ENCODE assay signal across 1 cellular context in the genomic region with DNA sequence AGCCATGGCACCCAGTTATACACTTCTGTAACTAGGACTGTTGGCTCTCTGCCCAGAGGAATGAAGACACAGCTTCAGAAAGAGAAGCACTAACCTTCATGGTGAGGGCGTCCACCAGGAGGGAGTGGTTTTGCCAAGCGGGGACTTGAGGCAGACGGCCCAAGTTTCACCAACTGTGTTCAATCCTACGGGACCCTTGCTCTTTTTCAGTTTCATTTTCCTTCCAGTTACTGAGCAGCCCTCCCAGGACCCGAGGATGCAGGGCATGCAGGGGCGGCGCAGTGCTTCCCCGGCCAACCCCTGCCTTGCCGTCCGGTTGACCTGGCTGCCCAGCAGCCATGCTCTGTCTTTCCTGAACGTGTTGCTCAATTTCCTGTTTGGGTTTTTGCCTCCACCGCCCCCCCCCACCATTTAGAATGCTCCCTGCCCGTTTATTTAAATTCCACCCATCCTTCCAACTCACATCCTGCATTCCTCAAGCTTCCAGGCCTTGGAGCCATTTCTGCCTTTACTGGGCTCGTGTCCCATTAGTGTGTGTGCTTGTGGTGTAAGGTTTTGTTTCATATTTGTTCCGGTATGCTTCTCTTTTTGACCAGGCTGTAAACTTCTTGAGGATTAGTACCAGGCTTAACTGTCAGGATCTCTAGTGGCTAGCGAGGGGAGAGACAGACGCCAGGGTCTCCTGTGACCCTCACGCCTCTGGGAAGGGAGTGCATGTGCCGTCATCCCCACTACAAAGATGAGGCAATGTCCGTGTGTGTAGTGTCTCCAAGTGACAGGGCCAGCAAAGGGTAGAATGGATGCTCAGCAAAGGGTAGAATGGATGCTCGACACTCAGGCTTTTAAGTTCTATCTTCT.
TF ChIP-seq lines count a peak whose summit lies in the region.

No MANE protein-coding gene starts in this region.

TF ChIP-seq in GM12878, 131 proteins besides CTCF, POLR2A, EP300 and RAD21:
- no peak for TF ChIP-seq TBL1XR1 (IDR thresholded peaks at IDR 0.05; ENCODE audit: low read depth, low read length)
- TF ChIP-seq, protein P1, sequence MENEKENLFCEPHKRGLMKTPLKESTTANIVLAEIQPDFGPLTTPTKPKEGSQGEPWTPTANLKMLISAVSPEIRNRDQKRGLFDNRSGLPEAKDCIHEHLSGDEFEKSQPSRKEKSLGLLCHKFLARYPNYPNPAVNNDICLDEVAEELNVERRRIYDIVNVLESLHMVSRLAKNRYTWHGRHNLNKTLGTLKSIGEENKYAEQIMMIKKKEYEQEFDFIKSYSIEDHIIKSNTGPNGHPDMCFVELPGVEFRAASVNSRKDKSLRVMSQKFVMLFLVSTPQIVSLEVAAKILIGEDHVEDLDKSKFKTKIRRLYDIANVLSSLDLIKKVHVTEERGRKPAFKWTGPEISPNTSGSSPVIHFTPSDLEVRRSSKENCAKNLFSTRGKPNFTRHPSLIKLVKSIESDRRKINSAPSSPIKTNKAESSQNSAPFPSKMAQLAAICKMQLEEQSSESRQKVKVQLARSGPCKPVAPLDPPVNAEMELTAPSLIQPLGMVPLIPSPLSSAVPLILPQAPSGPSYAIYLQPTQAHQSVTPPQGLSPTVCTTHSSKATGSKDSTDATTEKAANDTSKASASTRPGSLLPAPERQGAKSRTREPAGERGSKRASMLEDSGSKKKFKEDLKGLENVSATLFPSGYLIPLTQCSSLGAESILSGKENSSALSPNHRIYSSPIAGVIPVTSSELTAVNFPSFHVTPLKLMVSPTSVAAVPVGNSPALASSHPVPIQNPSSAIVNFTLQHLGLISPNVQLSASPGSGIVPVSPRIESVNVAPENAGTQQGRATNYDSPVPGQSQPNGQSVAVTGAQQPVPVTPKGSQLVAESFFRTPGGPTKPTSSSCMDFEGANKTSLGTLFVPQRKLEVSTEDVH (IDR thresholded peaks at IDR 0.05; ENCODE audit: low read depth, partially characterized antibody): no peak
- no peak for TF ChIP-seq STAT3 (IDR thresholded peaks at IDR 0.05; ENCODE audit: low read depth, low read length)
- TF ChIP-seq, protein P2, sequence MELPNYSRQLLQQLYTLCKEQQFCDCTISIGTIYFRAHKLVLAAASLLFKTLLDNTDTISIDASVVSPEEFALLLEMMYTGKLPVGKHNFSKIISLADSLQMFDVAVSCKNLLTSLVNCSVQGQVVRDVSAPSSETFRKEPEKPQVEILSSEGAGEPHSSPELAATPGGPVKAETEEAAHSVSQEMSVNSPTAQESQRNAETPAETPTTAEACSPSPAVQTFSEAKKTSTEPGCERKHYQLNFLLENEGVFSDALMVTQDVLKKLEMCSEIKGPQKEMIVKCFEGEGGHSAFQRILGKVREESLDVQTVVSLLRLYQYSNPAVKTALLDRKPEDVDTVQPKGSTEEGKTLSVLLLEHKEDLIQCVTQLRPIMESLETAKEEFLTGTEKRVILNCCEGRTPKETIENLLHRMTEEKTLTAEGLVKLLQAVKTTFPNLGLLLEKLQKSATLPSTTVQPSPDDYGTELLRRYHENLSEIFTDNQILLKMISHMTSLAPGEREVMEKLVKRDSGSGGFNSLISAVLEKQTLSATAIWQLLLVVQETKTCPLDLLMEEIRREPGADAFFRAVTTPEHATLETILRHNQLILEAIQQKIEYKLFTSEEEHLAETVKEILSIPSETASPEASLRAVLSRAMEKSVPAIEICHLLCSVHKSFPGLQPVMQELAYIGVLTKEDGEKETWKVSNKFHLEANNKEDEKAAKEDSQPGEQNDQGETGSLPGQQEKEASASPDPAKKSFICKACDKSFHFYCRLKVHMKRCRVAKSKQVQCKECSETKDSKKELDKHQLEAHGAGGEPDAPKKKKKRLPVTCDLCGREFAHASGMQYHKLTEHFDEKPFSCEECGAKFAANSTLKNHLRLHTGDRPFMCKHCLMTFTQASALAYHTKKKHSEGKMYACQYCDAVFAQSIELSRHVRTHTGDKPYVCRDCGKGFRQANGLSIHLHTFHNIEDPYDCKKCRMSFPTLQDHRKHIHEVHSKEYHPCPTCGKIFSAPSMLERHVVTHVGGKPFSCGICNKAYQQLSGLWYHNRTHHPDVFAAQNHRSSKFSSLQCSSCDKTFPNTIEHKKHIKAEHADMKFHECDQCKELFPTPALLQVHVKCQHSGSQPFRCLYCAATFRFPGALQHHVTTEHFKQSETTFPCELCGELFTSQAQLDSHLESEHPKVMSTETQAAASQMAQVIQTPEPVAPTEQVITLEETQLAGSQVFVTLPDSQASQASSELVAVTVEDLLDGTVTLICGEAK (IDR thresholded peaks at IDR 0.05; ENCODE audit: borderline replicate concordance): no peak
- TF ChIP-seq SREBF1 (IDR thresholded peaks at IDR 0.05; ENCODE audit: low read length): no peak
- TF ChIP-seq, protein P3, sequence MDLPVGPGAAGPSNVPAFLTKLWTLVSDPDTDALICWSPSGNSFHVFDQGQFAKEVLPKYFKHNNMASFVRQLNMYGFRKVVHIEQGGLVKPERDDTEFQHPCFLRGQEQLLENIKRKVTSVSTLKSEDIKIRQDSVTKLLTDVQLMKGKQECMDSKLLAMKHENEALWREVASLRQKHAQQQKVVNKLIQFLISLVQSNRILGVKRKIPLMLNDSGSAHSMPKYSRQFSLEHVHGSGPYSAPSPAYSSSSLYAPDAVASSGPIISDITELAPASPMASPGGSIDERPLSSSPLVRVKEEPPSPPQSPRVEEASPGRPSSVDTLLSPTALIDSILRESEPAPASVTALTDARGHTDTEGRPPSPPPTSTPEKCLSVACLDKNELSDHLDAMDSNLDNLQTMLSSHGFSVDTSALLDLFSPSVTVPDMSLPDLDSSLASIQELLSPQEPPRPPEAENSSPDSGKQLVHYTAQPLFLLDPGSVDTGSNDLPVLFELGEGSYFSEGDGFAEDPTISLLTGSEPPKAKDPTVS (IDR thresholded peaks at IDR 0.05; ENCODE audit: low read depth, low read length): no peak
- TF ChIP-seq NR2C2 (IDR thresholded peaks at IDR 0.05; ENCODE audit: borderline replicate concordance, control insufficient read depth, insufficient read length, low read depth): no peak
- TF ChIP-seq CHD2 (IDR thresholded peaks at IDR 0.05; ENCODE audit: borderline replicate concordance, low read depth, low read length): no peak
- TF ChIP-seq, protein P4, sequence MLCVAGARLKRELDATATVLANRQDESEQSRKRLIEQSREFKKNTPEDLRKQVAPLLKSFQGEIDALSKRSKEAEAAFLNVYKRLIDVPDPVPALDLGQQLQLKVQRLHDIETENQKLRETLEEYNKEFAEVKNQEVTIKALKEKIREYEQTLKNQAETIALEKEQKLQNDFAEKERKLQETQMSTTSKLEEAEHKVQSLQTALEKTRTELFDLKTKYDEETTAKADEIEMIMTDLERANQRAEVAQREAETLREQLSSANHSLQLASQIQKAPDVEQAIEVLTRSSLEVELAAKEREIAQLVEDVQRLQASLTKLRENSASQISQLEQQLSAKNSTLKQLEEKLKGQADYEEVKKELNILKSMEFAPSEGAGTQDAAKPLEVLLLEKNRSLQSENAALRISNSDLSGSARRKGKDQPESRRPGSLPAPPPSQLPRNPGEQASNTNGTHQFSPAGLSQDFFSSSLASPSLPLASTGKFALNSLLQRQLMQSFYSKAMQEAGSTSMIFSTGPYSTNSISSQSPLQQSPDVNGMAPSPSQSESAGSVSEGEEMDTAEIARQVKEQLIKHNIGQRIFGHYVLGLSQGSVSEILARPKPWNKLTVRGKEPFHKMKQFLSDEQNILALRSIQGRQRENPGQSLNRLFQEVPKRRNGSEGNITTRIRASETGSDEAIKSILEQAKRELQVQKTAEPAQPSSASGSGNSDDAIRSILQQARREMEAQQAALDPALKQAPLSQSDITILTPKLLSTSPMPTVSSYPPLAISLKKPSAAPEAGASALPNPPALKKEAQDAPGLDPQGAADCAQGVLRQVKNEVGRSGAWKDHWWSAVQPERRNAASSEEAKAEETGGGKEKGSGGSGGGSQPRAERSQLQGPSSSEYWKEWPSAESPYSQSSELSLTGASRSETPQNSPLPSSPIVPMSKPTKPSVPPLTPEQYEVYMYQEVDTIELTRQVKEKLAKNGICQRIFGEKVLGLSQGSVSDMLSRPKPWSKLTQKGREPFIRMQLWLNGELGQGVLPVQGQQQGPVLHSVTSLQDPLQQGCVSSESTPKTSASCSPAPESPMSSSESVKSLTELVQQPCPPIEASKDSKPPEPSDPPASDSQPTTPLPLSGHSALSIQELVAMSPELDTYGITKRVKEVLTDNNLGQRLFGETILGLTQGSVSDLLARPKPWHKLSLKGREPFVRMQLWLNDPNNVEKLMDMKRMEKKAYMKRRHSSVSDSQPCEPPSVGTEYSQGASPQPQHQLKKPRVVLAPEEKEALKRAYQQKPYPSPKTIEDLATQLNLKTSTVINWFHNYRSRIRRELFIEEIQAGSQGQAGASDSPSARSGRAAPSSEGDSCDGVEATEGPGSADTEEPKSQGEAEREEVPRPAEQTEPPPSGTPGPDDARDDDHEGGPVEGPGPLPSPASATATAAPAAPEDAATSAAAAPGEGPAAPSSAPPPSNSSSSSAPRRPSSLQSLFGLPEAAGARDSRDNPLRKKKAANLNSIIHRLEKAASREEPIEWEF (IDR thresholded peaks at IDR 0.05; ENCODE audit: insufficient replicate concordance, low read depth, low read length): no peak
- TF ChIP-seq EZH2 (IDR thresholded peaks at IDR 0.05; ENCODE audit: borderline replicate concordance, control insufficient read depth, low read depth, low read length): no peak
- no peak for TF ChIP-seq CHD1 (IDR thresholded peaks at IDR 0.05; ENCODE audit: low read depth, low read length)
- no peak for TF ChIP-seq YBX1 (IDR thresholded peaks at IDR 0.05)
- no peak for TF ChIP-seq NBN (IDR thresholded peaks at IDR 0.05)
- no peak for TF ChIP-seq STAT1 (conservative IDR thresholded peaks at IDR 0.05)
- no peak for TF ChIP-seq KDM1A (IDR thresholded peaks at IDR 0.05; ENCODE audit: borderline replicate concordance)
